Comparison of ENCODE assay signal across 8 cellular contexts in the genomic region with DNA sequence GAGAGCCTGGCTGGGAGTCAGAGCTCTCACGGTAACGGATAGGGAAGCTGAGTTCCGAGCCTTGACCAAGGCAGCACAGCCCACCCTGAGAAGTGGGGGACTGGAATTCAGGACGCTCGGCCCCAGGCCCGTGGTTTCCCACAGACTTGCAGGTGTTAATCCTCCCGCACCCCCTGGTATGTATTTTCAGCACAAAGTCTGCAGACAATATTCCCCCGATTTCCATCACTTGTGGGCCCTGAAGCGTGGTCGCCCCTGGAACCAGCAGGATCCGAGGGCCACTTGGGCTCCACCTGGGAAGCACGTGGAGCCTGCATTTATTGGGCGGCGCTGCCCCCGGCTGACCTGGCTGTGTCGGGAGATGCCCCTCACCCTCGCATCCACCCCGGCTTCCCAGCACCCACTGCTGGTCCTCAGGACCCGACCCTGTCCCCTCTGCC.
DNase-seq lines count a peak whose midpoint lies in the region; ATAC-seq and TF ChIP-seq lines count a peak whose summit lies in the region.

No MANE protein-coding gene starts in this region.

- no peak for ATAC-seq in activated B cell treated with CpG ODN at 0.5 μM for 24 hours (ENCODE audit: low read depth)

- TF ChIP-seq EP300 in stomach (IDR thresholded peaks at IDR 0.05), result no peak

- peaks cover 19% of the 10 kb centered on the region for H3K4me1 Mint-ChIP-seq in T-helper 1 cell treated with Interleukin-12 subunit alpha and Interleukin-12 subunit beta and Interleukin-4 antibody, amounts not matched to agents 30 μg/mL and 1 μg/mL, for 36 hours (ENCODE audit: low read depth)
- H3K4me1 Mint-ChIP-seq in activated B cell treated with CpG ODN at 0.5 μM for 24 hours, result peaks cover 20% of the 10 kb centered on the region

- H3K4me1 ChIP-seq in iPS-15b (ENCODE audit: control insufficient read depth, insufficient read depth, low read length), result peaks cover 3% of the 10 kb centered on the region
- H3K4me1 ChIP-seq in stomach, result peaks cover 17 to 21% (median 20%) of the 10 kb centered on the region in 4 donors

- WGBS in stomach, 5 donors, result 0 to 19% (median 11%) methylated on average over 7 to 19 of the region's 19 CpGs

- intact Hi-C loops in activated B cell treated with CpG ODN at 0.5 μM for 24 hours (cut with micrococcal nuclease), result loop anchor here (1.0 kb wide), 1 partner anchor 118 kb away; no protein-coding TSS in a partner anchor
- intact Hi-C loops in stomach (cut with DNase I; ENCODE audit: low total_unique reads), result no loop called here

- H3K4me3 ChIP-seq in iPS-15b (ENCODE audit: low read depth, low read length) (peak overlapping the region; percentile 56), stomach (peak overlapping the region; percentile 53 to 62 (median 58))

- DNase-seq in T-helper 1 cell (no peak), activated B cell treated with CpG ODN at 0.5 μM for 24 hours (no peak), stomach (no peak), NCI-H2227 (lab: John Stamatoyannopoulos, UW; ENCODE audit: unreplicated experiment) (no peak), NCI-H774 (lab: John Stamatoyannopoulos, UW) (no peak), SKM-1 treated with dmso at 0.1 percent for 144 hours (lab: John Stamatoyannopoulos, UW; ENCODE audit: unreplicated experiment) (no peak)

- peak overlapping the region; percentile 41 for H3K9ac ChIP-seq in iPS-15b (ENCODE audit: low read depth, low read length)

- H3K4me3 Mint-ChIP-seq in T-helper 1 cell treated with Interleukin-12 subunit alpha and Interleukin-12 subunit beta and Interleukin-4 antibody, amounts not matched to agents 30 μg/mL and 1 μg/mL, for 36 hours, result peak overlapping the region; percentile 85
- H3K4me3 Mint-ChIP-seq in activated B cell treated with CpG ODN at 0.5 μM for 24 hours, result peak overlapping the region; percentile 89

- H3K9me3 Mint-ChIP-seq in T-helper 1 cell treated with Interleukin-12 subunit alpha and Interleukin-12 subunit beta and Interleukin-4 antibody, amounts not matched to agents 30 μg/mL and 1 μg/mL, for 36 hours, result no peaks in the 10 kb centered on the region
- no peaks in the 10 kb centered on the region for H3K9me3 Mint-ChIP-seq in activated B cell treated with CpG ODN at 0.5 μM for 24 hours

- H3K27me3 Mint-ChIP-seq in T-helper 1 cell treated with Interleukin-12 subunit alpha and Interleukin-12 subunit beta and Interleukin-4 antibody, amounts not matched to agents 30 μg/mL and 1 μg/mL, for 36 hours (ENCODE audit: low read depth), result no peaks in the 10 kb centered on the region
- H3K27me3 Mint-ChIP-seq in activated B cell treated with CpG ODN at 0.5 μM for 24 hours, result no peaks in the 10 kb centered on the region

- peak overlapping the region; percentile 73 for H3K27ac Mint-ChIP-seq in T-helper 1 cell treated with Interleukin-12 subunit alpha and Interleukin-12 subunit beta and Interleukin-4 antibody, amounts not matched to agents 30 μg/mL and 1 μg/mL, for 36 hours
- peak overlapping the region; percentile 50 for H3K27ac Mint-ChIP-seq in activated B cell treated with CpG ODN at 0.5 μM for 24 hours

- H3K27ac ChIP-seq in stomach, result peak overlapping the region; percentile 16 to 97 (median 93)

- no peaks in the 10 kb centered on the region for H3K9me3 ChIP-seq in iPS-15b (ENCODE audit: control insufficient read depth, insufficient read depth, low read length)
- no peaks in the 10 kb centered on the region for H3K9me3 ChIP-seq in stomach

- H3K36me3 ChIP-seq in iPS-15b (ENCODE audit: control insufficient read depth, insufficient read depth, low read length), result no peaks in the 10 kb centered on the region
- no peaks in the 10 kb centered on the region for H3K36me3 ChIP-seq in stomach

- TF ChIP-seq CTCF in activated B cell treated with CpG ODN at 0.5 μM for 24 hours (IDR thresholded peaks at IDR 0.05) (no peak), stomach (IDR thresholded peaks at IDR 0.05) (peak in 1 of 7 experiments; percentile 19)

- H3K36me3 Mint-ChIP-seq in T-helper 1 cell treated with Interleukin-12 subunit alpha and Interleukin-12 subunit beta and Interleukin-4 antibody, amounts not matched to agents 30 μg/mL and 1 μg/mL, for 36 hours (ENCODE audit: low read depth), result no peaks in the 10 kb centered on the region
- no peaks in the 10 kb centered on the region for H3K36me3 Mint-ChIP-seq in activated B cell treated with CpG ODN at 0.5 μM for 24 hours (ENCODE audit: low read depth)

- H3K27me3 ChIP-seq in iPS-15b (ENCODE audit: control insufficient read depth, insufficient read depth, low read length) (peaks cover 5% of the 10 kb centered on the region), stomach (no peaks in the 10 kb centered on the region)

- CTCF ChIA-PET in activated B cell treated with CpG ODN at 0.5 μM for 24 hours (lab: Charles Lee), result interaction anchor here (0.9 to 9.5 kb wide), 8 partner anchors 26 to 247 kb away, joined by 3 to 90 read pairs (median 3); no protein-coding TSS in a partner anchor

- POLR2A ChIA-PET in activated B cell treated with CpG ODN at 0.5 μM for 24 hours (lab: Charles Lee), result interaction anchor here (0.8 to 1.0 kb wide), 2 partner anchors 137 to 246 kb away, joined by 3 read pairs; no protein-coding TSS in a partner anchor

- no peak for TF ChIP-seq POLR2A in stomach (IDR thresholded peaks at IDR 0.05)
